In genomic region chr16:50671644-50672260, GRCh38 we compare ENCODE assay signal across 8 cellular contexts. TPM values are rescaled to one million over a fixed set of nuclear protein-coding genes. Genes with fewer than 3 reads are reported as not detected.
DNase-seq lines count a peak whose midpoint lies in the region; ATAC-seq and TF ChIP-seq lines count a peak whose summit lies in the region.

No MANE protein-coding gene starts in this region.

- H2AK5ac ChIP-seq in mesenchymal stem cell (ENCODE audit: low read length, severe bottlenecking), result no peak overlapping the region

- H3K27ac Mint-ChIP-seq in activated naive CD8-positive, alpha-beta T cell treated with anti-CD3 and anti-CD28 coated beads, Interleukin-2, amount 10 ng/mL, durations not matched to agents 7 days and 5 days, result peak overlapping the region; percentile 75

- no peak overlapping the region for H3K4me2 ChIP-seq in mesenchymal stem cell (ENCODE audit: low read length, poor library complexity, severe bottlenecking)

- no peaks in the 10 kb centered on the region for H3K27me3 Mint-ChIP-seq in activated naive CD8-positive, alpha-beta T cell treated with anti-CD3 and anti-CD28 coated beads, Interleukin-2, amount 10 ng/mL, durations not matched to agents 7 days and 5 days

- H3K18ac ChIP-seq in mesenchymal stem cell (ENCODE audit: low read depth in 1 of 2, low read length in 2 of 2), result no peak overlapping the region

- no TSS peak for BruUV-seq in Panc1 (replicated peaks; lab: Mats Ljungman, UMichigan)

- H3K27ac ChIP-seq in Panc1 (ENCODE audit: low read length) (no peak overlapping the region), mesenchymal stem cell (ENCODE audit: low read length, poor library complexity, severe bottlenecking) (no peak overlapping the region), caudate nucleus (ENCODE audit: low read depth, low read length) (no peak overlapping the region)

- H3K4me1 Mint-ChIP-seq in activated naive CD8-positive, alpha-beta T cell treated with anti-CD3 and anti-CD28 coated beads, Interleukin-2, amount 10 ng/mL, durations not matched to agents 7 days and 5 days, result peaks cover 32% of the 10 kb centered on the region

- intact Hi-C loops in Panc1 (cut with micrococcal nuclease; ENCODE audit: unreplicated experiment), result no loop called here

- H3K9ac ChIP-seq in mesenchymal stem cell (ENCODE audit: low read length), result no peak overlapping the region

- H3K9me3 ChIP-seq in Panc1 (ENCODE audit: control insufficient read depth, insufficient read depth, low read depth, low read length) (no peaks in the 10 kb centered on the region), mesenchymal stem cell (ENCODE audit: control insufficient read depth, low read length) (peaks cover 24% of the 10 kb centered on the region)

- H2BK12ac ChIP-seq in mesenchymal stem cell (ENCODE audit: low read length in 2 of 2), result no peak overlapping the region

- POLR2A ChIA-PET in Panc1 (lab: Charles Lee), result no interaction called here
- POLR2A ChIA-PET in activated naive CD8-positive, alpha-beta T cell treated with anti-CD3 and anti-CD28 coated beads, Interleukin-2, amount 10 ng/mL, durations not matched to agents 7 days and 5 days (lab: Charles Lee), result interaction anchor here (0.6 to 9.2 kb wide), 4 partner anchors 9 to 135 kb away, joined by 3 to 144 read pairs (median 10); partner anchors contain the start of genes CYLD and SNX20

- H3K4me1 ChIP-seq in Panc1 (ENCODE audit: control insufficient read depth, insufficient read depth, low read length), result no peaks in the 10 kb centered on the region
- no peaks in the 10 kb centered on the region for H3K4me1 ChIP-seq in mesenchymal stem cell (ENCODE audit: control insufficient read depth, insufficient read depth, low read depth, low read length)

- in situ Hi-C loops in Panc1 (cut with HindIII; ENCODE audit: low pct_unique_long_range_greater_than_20kb, low sequenced_read_pairs), result no loop called here

- DNase-seq in activated gamma-delta T cell treated with Interleukin-2 at 50 U/mL for 16 hours (peak; percentile 35), activated gamma-delta T cell (lab: John Stamatoyannopoulos, UW) (no peak), Panc1 (ENCODE audit: low read depth, low spot score) (no peak), mesenchymal stem cell (peak; percentile 13), left lobe of liver (ENCODE audit: low spot score) (no peak), caudate nucleus (lab: John Stamatoyannopoulos, UW) (no peak)
- peak; percentile 58 for DNase-seq in activated naive CD8-positive, alpha-beta T cell treated with anti-CD3 and anti-CD28 coated beads, Interleukin-2, amount 10 ng/mL, durations not matched to agents 7 days and 5 days

- CTCF ChIA-PET in Panc1 (lab: Charles Lee), result no interaction called here

- H2AFZ ChIP-seq in mesenchymal stem cell (ENCODE audit: low read depth, low read length), result no peak overlapping the region

- peaks cover 17% of the 10 kb centered on the region for H3K9me3 Mint-ChIP-seq in activated naive CD8-positive, alpha-beta T cell treated with anti-CD3 and anti-CD28 coated beads, Interleukin-2, amount 10 ng/mL, durations not matched to agents 7 days and 5 days

- H4K91ac ChIP-seq in mesenchymal stem cell (ENCODE audit: low read length), result no peak overlapping the region

- H4K8ac ChIP-seq in mesenchymal stem cell (ENCODE audit: low read length), result no peak overlapping the region

- no peak overlapping the region for H2BK120ac ChIP-seq in mesenchymal stem cell (ENCODE audit: low read depth, low read length)

- no peak overlapping the region for H3K4me3 ChIP-seq in Panc1 (ENCODE audit: low read depth in 2 of 2, low read length in 2 of 2)
- no peak overlapping the region for H3K4me3 ChIP-seq in mesenchymal stem cell (ENCODE audit: insufficient read depth in 1 of 2, low read depth in 1 of 2, low read length in 2 of 2)

- H3K23ac ChIP-seq in mesenchymal stem cell (ENCODE audit: low read length in 2 of 2), result no peak overlapping the region

- ATAC-seq in Panc1 (no peak), left lobe of liver (no peak), HG03378 (IDR thresholded peaks at IDR 0.05; ENCODE audit: unreplicated experiment) (no peak)
- ATAC-seq in activated naive CD8-positive, alpha-beta T cell treated with anti-CD3 and anti-CD28 coated beads, Interleukin-2, amount 10 ng/mL, durations not matched to agents 7 days and 5 days (ENCODE audit: low read depth), result no peak

- no peak overlapping the region for H2BK5ac ChIP-seq in mesenchymal stem cell (ENCODE audit: low read depth, low read length, poor library complexity, severe bottlenecking)

- no peaks in the 10 kb centered on the region for H3K79me1 ChIP-seq in mesenchymal stem cell (replicated peaks; ENCODE audit: low read length, poor library complexity, severe bottlenecking)

- 56% methylated on average over 2 of the region's 2 CpGs for WGBS in mesenchymal stem cell

- H3K4ac ChIP-seq in mesenchymal stem cell (ENCODE audit: low read depth in 1 of 2, low read length in 2 of 2), result no peak overlapping the region

- TF ChIP-seq CTCF in Panc1 (IDR thresholded peaks at IDR 0.05), result peak; percentile 52

- peaks cover 64% of the 10 kb centered on the region for H3K36me3 Mint-ChIP-seq in activated naive CD8-positive, alpha-beta T cell treated with anti-CD3 and anti-CD28 coated beads, Interleukin-2, amount 10 ng/mL, durations not matched to agents 7 days and 5 days

- H3K36me3 ChIP-seq in Panc1 (ENCODE audit: control insufficient read depth, insufficient read depth, low read length) (no peaks in the 10 kb centered on the region), mesenchymal stem cell (ENCODE audit: control insufficient read depth in 1 of 2, insufficient read depth in 2 of 2, low read depth in 1 of 2, low read length in 2 of 2) (no peaks in the 10 kb centered on the region)

- H3K14ac ChIP-seq in mesenchymal stem cell (ENCODE audit: low read length in 2 of 2), result no peak overlapping the region

- H3K27me3 ChIP-seq in Panc1 (ENCODE audit: control insufficient read depth, insufficient read depth, low read length) (no peaks in the 10 kb centered on the region), mesenchymal stem cell (ENCODE audit: control insufficient read depth in 1 of 2, insufficient read depth in 1 of 2, low read length in 2 of 2) (peaks cover 0 to 20% of the 10 kb centered on the region in 2 experiments)

- no peak overlapping the region for H3K4me3 Mint-ChIP-seq in activated naive CD8-positive, alpha-beta T cell treated with anti-CD3 and anti-CD28 coated beads, Interleukin-2, amount 10 ng/mL, durations not matched to agents 7 days and 5 days

- no peak overlapping the region for H2BK15ac ChIP-seq in mesenchymal stem cell (ENCODE audit: low read depth, poor library complexity, severe bottlenecking)

RNA-seq across cellular contexts. Expression of gene SNX20, which starts 9.4 kb away (rescaled TPM):
- total RNA-seq in Panc1 (2021; ENCODE audit: unreplicated experiment) (0.10 TPM), left lobe of liver (0.53 TPM)
- not detected for polyA plus RNA-seq in Panc1 (2012; ENCODE audit: insufficient read length)
- total RNA-seq in activated naive CD8-positive, alpha-beta T cell treated with anti-CD3 and anti-CD28 coated beads, Interleukin-2, amount 10 ng/mL, durations not matched to agents 7 days and 5 days, result 10 to 100 TPM; 70.6 to 76.3 TPM
- polyA plus RNA-seq in mesenchymal stem cell (2013, experiment 1 of 2), result not detected
- not detected for polyA plus RNA-seq in mesenchymal stem cell (2013, experiment 2 of 2)

RNA-seq across cellular contexts. Expression of gene NOD2, which starts 21.7 kb away (rescaled TPM):
- total RNA-seq in Panc1 (2021; ENCODE audit: unreplicated experiment), result not detected
- polyA plus RNA-seq in Panc1 (2012; ENCODE audit: insufficient read length), result 0.13 TPM
- total RNA-seq in activated naive CD8-positive, alpha-beta T cell treated with anti-CD3 and anti-CD28 coated beads, Interleukin-2, amount 10 ng/mL, durations not matched to agents 7 days and 5 days, result 1 to 10 TPM; 2.8 to 3.5 TPM
- not detected for polyA plus RNA-seq in mesenchymal stem cell (2013, experiment 1 of 2)
- not detected for polyA plus RNA-seq in mesenchymal stem cell (2013, experiment 2 of 2)
- 0.68 TPM for total RNA-seq in left lobe of liver

Comparison
In these comparisons a context has a peak if more than half of its experiments do, and no peak if none do; other contexts are left out.
1. DNase-seq: peak in activated gamma-delta T cell treated with Interleukin-2 at 50 U/mL for 16 hours (single experiment), activated naive CD8-positive, alpha-beta T cell treated with anti-CD3 and anti-CD28 coated beads, Interleukin-2, amount 10 ng/mL, durations not matched to agents 7 days and 5 days (single experiment) and mesenchymal stem cell (single experiment); none in activated gamma-delta T cell (single experiment), Panc1 (single experiment), left lobe of liver (single experiment) and caudate nucleus (0 of 61).
2. RNA of gene SNX20, which starts 9.4 kb away (total RNA-seq): 70.6 to 76.3 TPM in activated naive CD8-positive, alpha-beta T cell treated with anti-CD3 and anti-CD28 coated beads, Interleukin-2, amount 10 ng/mL, durations not matched to agents 7 days and 5 days; 0.53 TPM in left lobe of liver (single experiment) and 0.10 TPM in Panc1 (single experiment); every median in the first group is over 10 times any median in the second.